28 cellular contexts compared by ENCODE assay signal in the genomic region with DNA sequence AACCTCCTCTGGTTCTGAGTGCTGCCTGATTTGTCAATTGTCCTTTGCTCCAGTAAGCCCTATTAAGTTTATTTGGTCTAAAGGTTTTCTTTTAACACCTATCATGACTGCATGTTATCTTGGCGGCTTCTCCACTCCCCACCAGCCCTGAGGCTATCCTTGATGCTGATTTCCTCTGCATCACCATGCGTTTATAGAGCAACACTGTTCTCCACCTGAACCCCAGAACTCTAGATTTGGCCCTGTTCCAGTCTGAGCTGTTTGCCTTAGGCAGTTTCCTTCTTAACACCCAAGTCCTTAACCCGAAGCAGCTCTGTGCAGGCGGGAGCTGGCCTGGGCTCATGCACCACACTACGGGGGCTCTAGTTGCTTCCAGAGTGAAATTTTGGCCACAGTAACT.
"Had no signal": no experiment of that assay in that cellular context is flagged by ENCODE, and none has a peak within 500 bp of the region (broad histone marks: within the 10 kb centered on the region; RNA-seq: fewer than 3 reads in every experiment).

No MANE protein-coding gene starts in this region.

- H3K4me3 ChIP-seq: ascending aorta, lower lobe of right lung, ovary, sigmoid colon, smooth muscle cell, suprapubic skin, tibial nerve had no signal

- H3K4me2 ChIP-seq: smooth muscle cell had no signal

- ATAC-seq: lower lobe of right lung had no signal

- H3K36me3 ChIP-seq: ascending aorta, lower lobe of right lung, neutrophil, ovary, sigmoid colon, suprapubic skin, tibial nerve, WERI-Rb-1 had no signal

- H3K4me1 ChIP-seq: ascending aorta, lower lobe of right lung, sigmoid colon, suprapubic skin, tibial nerve had no signal

- H3K27me3 ChIP-seq: ascending aorta, ovary, sigmoid colon, suprapubic skin, tibial nerve had no signal

- H3K9me3 ChIP-seq: ascending aorta, lower lobe of right lung, neutrophil, ovary, sigmoid colon, suprapubic skin had no signal

- DNase-seq: activated CD4-positive, alpha-beta memory T cell treated with anti-CD3 and anti-CD28 coated beads for 36 hours; activated CD4-positive, alpha-beta T cell treated with anti-CD3 and anti-CD28 coated beads, Interleukin-2, amount 10 ng/mL, durations not matched to agents 24 days and 14 days; activated CD4-positive, CD25-positive, alpha-beta regulatory T cell treated with anti-CD3 and anti-CD28 coated beads, Interleukin-2, amount 50 U/mL, for 72 hours; activated CD8-positive, alpha-beta memory T cell treated with anti-CD3 and anti-CD28 coated beads, Interleukin-2, amount 50 U/mL, for 4 hours; activated gamma-delta T cell; activated naive CD4-positive, alpha-beta T cell treated with anti-CD3 and anti-CD28 coated beads, Interleukin-2, amount 10 ng/mL, durations not matched to agents 7 days and 5 days; activated naive CD8-positive, alpha-beta T cell treated with anti-CD3 and anti-CD28 coated beads, Interleukin-2, amount 10 ng/mL, durations not matched to agents 7 days and 5 days; activated T-cell treated with anti-CD3 and anti-CD28 coated beads, Interleukin-2, amount 50 U/mL, for 1 hour; caudate nucleus; endodermal cell; head of caudate nucleus; kidney; lower lobe of right lung; mesendoderm; ovary; retina; sigmoid colon; stimulated activated CD4-positive, alpha-beta T cell treated with anti-CD3 and anti-CD28 coated beads, Interleukin-15, amount 100 ng/mL, for 24 hours; stimulated activated CD4-positive, alpha-beta T cell treated with anti-CD3 and anti-CD28 coated beads, Interleukin-2, amount 100 ng/mL, for 24 hours; stimulated activated naive CD4-positive, alpha-beta T cell; SW 1271; T-helper 9 cell; WERI-Rb-1 had no signal

- H3K27ac ChIP-seq: ascending aorta, lower lobe of right lung, neutrophil, ovary, sigmoid colon, suprapubic skin, tibial nerve, WERI-Rb-1 had no signal
